In the genomic region with DNA sequence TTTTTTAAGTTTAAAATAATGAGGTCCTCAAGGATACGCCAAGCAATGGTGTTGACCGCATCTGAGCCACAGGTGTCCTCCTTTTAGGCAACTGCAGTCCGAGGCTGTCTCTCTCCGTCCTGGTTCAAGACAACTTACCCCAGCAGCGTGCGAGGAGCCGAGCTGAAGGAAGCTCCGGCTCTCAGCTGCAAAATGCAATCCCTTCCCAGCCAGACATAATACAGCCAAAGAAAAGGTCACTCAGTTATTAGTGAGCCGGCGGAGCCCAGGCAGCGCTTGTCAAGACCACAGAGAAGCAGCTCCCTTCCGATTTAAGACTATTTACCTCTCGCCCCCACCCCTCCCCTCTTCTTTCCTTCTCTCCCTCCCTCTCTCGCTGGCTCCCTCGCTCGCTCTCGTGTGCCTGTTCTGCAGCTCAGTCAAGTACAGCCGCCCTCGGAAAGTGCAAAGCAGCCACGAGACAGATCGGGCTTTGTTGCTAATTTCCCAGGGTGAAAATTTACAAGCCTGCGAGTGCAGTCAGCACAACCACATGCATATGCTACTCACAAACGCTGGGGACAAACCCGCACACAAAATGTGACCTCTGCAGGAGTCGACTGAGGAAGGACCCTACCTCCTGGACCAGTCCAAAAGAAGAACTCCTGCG, we compare ENCODE assay signal across 8 cellular contexts. TPM values are rescaled to one million over a fixed set of nuclear protein-coding genes. Genes with fewer than 3 reads are reported as not detected.
DNase-seq lines count a peak whose midpoint lies in the region; ATAC-seq and TF ChIP-seq lines count a peak whose summit lies in the region.

No MANE protein-coding gene starts in this region.

- H3K27me3 ChIP-seq in HL-60 (ENCODE audit: insufficient read depth, poor library complexity, severe bottlenecking) (peaks cover 42% of the 10 kb centered on the region), prostate gland (replicated peaks; ENCODE audit: insufficient read depth) (no peaks in the 10 kb centered on the region)

- H3K9me3 ChIP-seq in prostate gland: no peaks in the 10 kb centered on the region

- H3K36me3 ChIP-seq in prostate gland: no peaks in the 10 kb centered on the region

- H3K27ac ChIP-seq in HL-60 (replicated peaks) (no peak overlapping the region), prostate gland (peak overlapping the region; percentile 25 to 48)

- ATAC-seq in GM19035 (IDR thresholded peaks at IDR 0.05; ENCODE audit: unreplicated experiment): peak; percentile 40
- peak; percentile 78 for ATAC-seq in SK-N-SH treated with all-trans-retinoic acid at 6 μM for 48 hours
- ATAC-seq in left cardiac atrium: peak; percentile 48 to 70
- ATAC-seq in HG02852 (IDR thresholded peaks at IDR 0.05; ENCODE audit: unreplicated experiment): no peak

- 2% methylated on average over 26 of the region's 26 CpGs for WGBS in prostate gland

- TF ChIP-seq CTCF in HL-60 (IDR thresholded peaks at IDR 0.05; ENCODE audit: insufficient read depth, low read length): no peak
- no peak for TF ChIP-seq CTCF in prostate gland (IDR thresholded peaks at IDR 0.05)

- peak in 1 of 2 experiments; percentile 25 for DNase-seq in HL-60 (ENCODE audit: low read depth in 1 of 2, low spot score in 1 of 2)
- DNase-seq in left cardiac atrium: peak; percentile 22
- peak; percentile 16 for DNase-seq in prostate gland (ENCODE audit: low spot score)
- DNase-seq in NCI-H2196 treated with DMSO at 0.1 percent for 48 hours (lab: John Stamatoyannopoulos, UW; ENCODE audit: unreplicated experiment): no peak
- no peak for DNase-seq in cerebellar cortex (ENCODE audit: low spot score)

- H3K4me1 ChIP-seq in prostate gland (replicated peaks): no peaks in the 10 kb centered on the region

- peak overlapping the region; percentile 32 for H3K4me3 ChIP-seq in HL-60 (replicated peaks; ENCODE audit: insufficient read depth, low read length)
- peak overlapping the region; percentile 23 to 32 for H3K4me3 ChIP-seq in prostate gland

- intact Hi-C loops in left cardiac atrium (cut with DNase I) (no loop called here), prostate gland (cut with DNase I) (no loop called here)

- no peak for TF ChIP-seq POLR2A in prostate gland (IDR thresholded peaks at IDR 0.05)

TF ChIP-seq in SK-N-SH treated with all-trans-retinoic acid at 6 μM for 48 hours, 23 proteins besides CTCF, POLR2A, EP300 and RAD21:
- TF ChIP-seq SNAI2 (CRISPR knock-in tag; IDR thresholded peaks at IDR 0.05) (no peak), TCF4 (CRISPR knock-in tag; IDR thresholded peaks at IDR 0.05; ENCODE audit: borderline replicate concordance) (no peak), ISL1 (CRISPR knock-in tag; IDR thresholded peaks at IDR 0.05) (no peak), POU6F1 (CRISPR knock-in tag; IDR thresholded peaks at IDR 0.05; ENCODE audit: borderline replicate concordance, low read depth) (no peak), ZC3H10 (CRISPR knock-in tag; IDR thresholded peaks at IDR 0.05) (no peak), ARNTL (CRISPR knock-in tag; IDR thresholded peaks at IDR 0.05; ENCODE audit: borderline replicate concordance, low read depth) (no peak), PPARA (CRISPR knock-in tag; IDR thresholded peaks at IDR 0.05; ENCODE audit: borderline replicate concordance) (no peak), ZNF70 (CRISPR knock-in tag; IDR thresholded peaks at IDR 0.05) (no peak), ZNF565 (CRISPR knock-in tag; conservative IDR thresholded peaks at IDR 0.05; ENCODE audit: low read depth) (no peak), ZFP3 (CRISPR knock-in tag; IDR thresholded peaks at IDR 0.05) (no peak), RARB (CRISPR knock-in tag; IDR thresholded peaks at IDR 0.05) (no peak), TOX (CRISPR knock-in tag; IDR thresholded peaks at IDR 0.05; ENCODE audit: borderline replicate concordance) (no peak), BACH2 (CRISPR knock-in tag; IDR thresholded peaks at IDR 0.05; ENCODE audit: borderline replicate concordance) (no peak), CSDC2 (CRISPR knock-in tag; IDR thresholded peaks at IDR 0.05) (no peak), ZNF8 (CRISPR knock-in tag; IDR thresholded peaks at IDR 0.05) (no peak), GLIS3 (CRISPR knock-in tag; IDR thresholded peaks at IDR 0.05) (no peak), ESRRG (CRISPR knock-in tag; IDR thresholded peaks at IDR 0.05) (no peak)
- TF ChIP-seq, protein P1, sequence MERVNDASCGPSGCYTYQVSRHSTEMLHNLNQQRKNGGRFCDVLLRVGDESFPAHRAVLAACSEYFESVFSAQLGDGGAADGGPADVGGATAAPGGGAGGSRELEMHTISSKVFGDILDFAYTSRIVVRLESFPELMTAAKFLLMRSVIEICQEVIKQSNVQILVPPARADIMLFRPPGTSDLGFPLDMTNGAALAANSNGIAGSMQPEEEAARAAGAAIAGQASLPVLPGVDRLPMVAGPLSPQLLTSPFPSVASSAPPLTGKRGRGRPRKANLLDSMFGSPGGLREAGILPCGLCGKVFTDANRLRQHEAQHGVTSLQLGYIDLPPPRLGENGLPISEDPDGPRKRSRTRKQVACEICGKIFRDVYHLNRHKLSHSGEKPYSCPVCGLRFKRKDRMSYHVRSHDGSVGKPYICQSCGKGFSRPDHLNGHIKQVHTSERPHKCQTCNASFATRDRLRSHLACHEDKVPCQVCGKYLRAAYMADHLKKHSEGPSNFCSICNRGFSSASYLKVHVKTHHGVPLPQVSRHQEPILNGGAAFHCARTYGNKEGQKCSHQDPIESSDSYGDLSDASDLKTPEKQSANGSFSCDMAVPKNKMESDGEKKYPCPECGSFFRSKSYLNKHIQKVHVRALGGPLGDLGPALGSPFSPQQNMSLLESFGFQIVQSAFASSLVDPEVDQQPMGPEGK (CRISPR knock-in tag; IDR thresholded peaks at IDR 0.05; ENCODE audit: borderline replicate concordance): no peak
- TF ChIP-seq, protein P2, sequence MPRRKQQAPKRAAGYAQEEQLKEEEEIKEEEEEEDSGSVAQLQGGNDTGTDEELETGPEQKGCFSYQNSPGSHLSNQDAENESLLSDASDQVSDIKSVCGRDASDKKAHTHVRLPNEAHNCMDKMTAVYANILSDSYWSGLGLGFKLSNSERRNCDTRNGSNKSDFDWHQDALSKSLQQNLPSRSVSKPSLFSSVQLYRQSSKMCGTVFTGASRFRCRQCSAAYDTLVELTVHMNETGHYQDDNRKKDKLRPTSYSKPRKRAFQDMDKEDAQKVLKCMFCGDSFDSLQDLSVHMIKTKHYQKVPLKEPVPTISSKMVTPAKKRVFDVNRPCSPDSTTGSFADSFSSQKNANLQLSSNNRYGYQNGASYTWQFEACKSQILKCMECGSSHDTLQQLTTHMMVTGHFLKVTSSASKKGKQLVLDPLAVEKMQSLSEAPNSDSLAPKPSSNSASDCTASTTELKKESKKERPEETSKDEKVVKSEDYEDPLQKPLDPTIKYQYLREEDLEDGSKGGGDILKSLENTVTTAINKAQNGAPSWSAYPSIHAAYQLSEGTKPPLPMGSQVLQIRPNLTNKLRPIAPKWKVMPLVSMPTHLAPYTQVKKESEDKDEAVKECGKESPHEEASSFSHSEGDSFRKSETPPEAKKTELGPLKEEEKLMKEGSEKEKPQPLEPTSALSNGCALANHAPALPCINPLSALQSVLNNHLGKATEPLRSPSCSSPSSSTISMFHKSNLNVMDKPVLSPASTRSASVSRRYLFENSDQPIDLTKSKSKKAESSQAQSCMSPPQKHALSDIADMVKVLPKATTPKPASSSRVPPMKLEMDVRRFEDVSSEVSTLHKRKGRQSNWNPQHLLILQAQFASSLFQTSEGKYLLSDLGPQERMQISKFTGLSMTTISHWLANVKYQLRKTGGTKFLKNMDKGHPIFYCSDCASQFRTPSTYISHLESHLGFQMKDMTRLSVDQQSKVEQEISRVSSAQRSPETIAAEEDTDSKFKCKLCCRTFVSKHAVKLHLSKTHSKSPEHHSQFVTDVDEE (CRISPR knock-in tag; IDR thresholded peaks at IDR 0.05): no peak

RNA-seq across cellular contexts. Expression of gene LMO3, which starts 0.4 kb away (rescaled TPM):
- total RNA-seq in left cardiac atrium (1 to 10 TPM; 4.2 to 7.6 TPM), prostate gland (1 to 10 TPM; 3.7 to 9.6 TPM)

Comparison
In these comparisons a context has a peak if more than half of its experiments do, and no peak if none do; other contexts are left out.
1. DNase-seq: peak in left cardiac atrium (single experiment) and prostate gland (single experiment); none in NCI-H2196 treated with DMSO at 0.1 percent for 48 hours (single experiment) and cerebellar cortex (single experiment).